In genomic region chr10:114402871-114403544, GRCh38 we compare ENCODE assay signal across 8 cellular contexts. TPM values are rescaled to one million over a fixed set of nuclear protein-coding genes. Genes with fewer than 3 reads are reported as not detected.
DNase-seq lines count a peak whose midpoint lies in the region; ATAC-seq and TF ChIP-seq lines count a peak whose summit lies in the region.

No MANE protein-coding gene starts in this region.

- no TSS peak for BruUV-seq in MCF 10A (replicated peaks; lab: Mats Ljungman, UMichigan)

- no peak for TF ChIP-seq CTCF in MCF 10A (IDR thresholded peaks at IDR 0.05; ENCODE audit: unreplicated experiment)
- no peak for TF ChIP-seq CTCF in omental fat pad (IDR thresholded peaks at IDR 0.05)
- TF ChIP-seq CTCF in CD4-positive, alpha-beta T cell (IDR thresholded peaks at IDR 0.05): no peak

- no peaks in the 10 kb centered on the region for H3K36me3 ChIP-seq in HUES6 (ENCODE audit: control insufficient read depth, insufficient read depth, low read length)

- DNase-seq in MCF 10A (ENCODE audit: unreplicated experiment): no peak
- DNase-seq in stimulated activated naive B cell treated with anti-CD40 and anti-IgM and Interleukin-4, amounts not matched to agents 10 μg/mL and 1 μg/mL and 100 μg/mL, for 72 hours: no peak
- no peak for DNase-seq in substantia nigra (lab: John Stamatoyannopoulos, UW)
- DNase-seq in omental fat pad (ENCODE audit: low spot score): no peak
- DNase-seq in CD4-positive, alpha-beta T cell: no peak

- H3K27ac ChIP-seq in HUES6 (ENCODE audit: low read depth, low read length) (no peak overlapping the region), layer of hippocampus (ENCODE audit: low read depth, low read length) (peak overlapping the region; percentile 31), substantia nigra (ENCODE audit: low read depth, low read length, poor library complexity, severe bottlenecking) (no peak overlapping the region)
- H3K27ac ChIP-seq in CD4-positive, alpha-beta T cell (ENCODE audit: low read depth, low read length): no peak overlapping the region

- H3K9me3 Mint-ChIP-seq in MCF 10A (ENCODE audit: unreplicated experiment): no peaks in the 10 kb centered on the region
- peaks cover 0 to 2% of the 10 kb centered on the region in 2 donors for H3K9me3 Mint-ChIP-seq in stimulated activated naive B cell treated with anti-CD40 and anti-IgM and Interleukin-4, amounts not matched to agents 10 μg/mL and 1 μg/mL and 100 μg/mL, for 72 hours
- peaks cover 3% of the 10 kb centered on the region for H3K9me3 Mint-ChIP-seq in CD4-positive, alpha-beta T cell

- no peaks in the 10 kb centered on the region for H3K36me3 Mint-ChIP-seq in MCF 10A (ENCODE audit: insufficient read depth, unreplicated experiment)
- H3K36me3 Mint-ChIP-seq in stimulated activated naive B cell treated with anti-CD40 and anti-IgM and Interleukin-4, amounts not matched to agents 10 μg/mL and 1 μg/mL and 100 μg/mL, for 72 hours: peaks cover 0 to 1% of the 10 kb centered on the region in 2 donors
- H3K36me3 Mint-ChIP-seq in CD4-positive, alpha-beta T cell (ENCODE audit: low read depth): no peaks in the 10 kb centered on the region

- H3K9me3 ChIP-seq in HUES6 (ENCODE audit: control insufficient read depth, insufficient read depth, low read depth, low read length): no peaks in the 10 kb centered on the region
- H3K9me3 ChIP-seq in CD4-positive, alpha-beta T cell (ENCODE audit: control insufficient read depth, low read length): no peaks in the 10 kb centered on the region

- H3K9ac ChIP-seq in HUES6 (ENCODE audit: low read length): peak overlapping the region; percentile 61

- no peaks in the 10 kb centered on the region for H3K27me3 Mint-ChIP-seq in MCF 10A (ENCODE audit: insufficient read depth, unreplicated experiment)
- H3K27me3 Mint-ChIP-seq in stimulated activated naive B cell treated with anti-CD40 and anti-IgM and Interleukin-4, amounts not matched to agents 10 μg/mL and 1 μg/mL and 100 μg/mL, for 72 hours: peaks cover 69 to 78% of the 10 kb centered on the region in 2 donors
- peaks cover 76% of the 10 kb centered on the region for H3K27me3 Mint-ChIP-seq in CD4-positive, alpha-beta T cell

- peak overlapping the region; percentile 79 for H3K4me3 ChIP-seq in HUES6 (ENCODE audit: low read depth, low read length)

- H3K4me3 Mint-ChIP-seq in MCF 10A (ENCODE audit: unreplicated experiment): peak overlapping the region; percentile 75
- H3K4me3 Mint-ChIP-seq in stimulated activated naive B cell treated with anti-CD40 and anti-IgM and Interleukin-4, amounts not matched to agents 10 μg/mL and 1 μg/mL and 100 μg/mL, for 72 hours: peak overlapping the region; percentile 40 to 63
- H3K4me3 Mint-ChIP-seq in CD4-positive, alpha-beta T cell: no peak overlapping the region

- peak; percentile 41 to 58 for ATAC-seq in stimulated activated naive B cell treated with anti-CD40 and anti-IgM and Interleukin-4, amounts not matched to agents 10 μg/mL and 1 μg/mL and 100 μg/mL, for 72 hours (replicated peaks)
- ATAC-seq in omental fat pad (ENCODE audit: low FRiP score) (no peak), GM21360 (IDR thresholded peaks at IDR 0.05; ENCODE audit: unreplicated experiment) (no peak)
- ATAC-seq in CD4-positive, alpha-beta T cell (ENCODE audit: poor library complexity): no peak

- H3K4me1 ChIP-seq in HUES6 (ENCODE audit: control insufficient read depth, insufficient read depth, low read length): peaks cover 15% of the 10 kb centered on the region

- intact Hi-C loops in MCF 10A (cut with micrococcal nuclease): loop anchor here (1.0 kb wide), 1 partner anchor 99 kb away; no protein-coding TSS in a partner anchor
- intact Hi-C loops in CD4-positive, alpha-beta T cell (cut with DNase I, micrococcal nuclease): no loop called here

- CTCF ChIA-PET in MCF 10A (lab: Yijun Ruan, JAX): interaction anchor here (0.7 to 2.5 kb wide), 10 partner anchors 14 to 234 kb away, joined by 3 to 15 read pairs (median 4); no protein-coding TSS in a partner anchor
- CTCF ChIA-PET in CD4-positive, alpha-beta T cell (lab: Charles Lee): no interaction called here

- H3K27me3 ChIP-seq in HUES6 (ENCODE audit: control insufficient read depth, insufficient read depth, low read length): peaks cover 60% of the 10 kb centered on the region
- H3K27me3 ChIP-seq in layer of hippocampus (ENCODE audit: control insufficient read depth, insufficient read depth, low read length): peaks cover 16% of the 10 kb centered on the region
- peaks cover 58% of the 10 kb centered on the region for H3K27me3 ChIP-seq in CD4-positive, alpha-beta T cell (ENCODE audit: control insufficient read depth, insufficient read depth, low read length)

- POLR2A ChIA-PET in MCF 10A (lab: Yijun Ruan, JAX): interaction anchor here (0.6 to 2.4 kb wide), 6 partner anchors 10 to 232 kb away, joined by 3 to 8 read pairs (median 3); no protein-coding TSS in a partner anchor
- POLR2A ChIA-PET in CD4-positive, alpha-beta T cell (lab: Charles Lee): no interaction called here

- no peak overlapping the region for H3K27ac Mint-ChIP-seq in MCF 10A (ENCODE audit: low read depth, unreplicated experiment)
- H3K27ac Mint-ChIP-seq in stimulated activated naive B cell treated with anti-CD40 and anti-IgM and Interleukin-4, amounts not matched to agents 10 μg/mL and 1 μg/mL and 100 μg/mL, for 72 hours: no peak overlapping the region
- H3K27ac Mint-ChIP-seq in CD4-positive, alpha-beta T cell: no peak overlapping the region

- peaks cover 8% of the 10 kb centered on the region for H3K4me1 Mint-ChIP-seq in MCF 10A (ENCODE audit: insufficient read depth, unreplicated experiment)
- peaks cover 18 to 23% of the 10 kb centered on the region in 2 donors for H3K4me1 Mint-ChIP-seq in stimulated activated naive B cell treated with anti-CD40 and anti-IgM and Interleukin-4, amounts not matched to agents 10 μg/mL and 1 μg/mL and 100 μg/mL, for 72 hours
- peaks cover 8% of the 10 kb centered on the region for H3K4me1 Mint-ChIP-seq in CD4-positive, alpha-beta T cell (ENCODE audit: low read depth)

RNA-seq across cellular contexts. Expression of gene AFAP1L2, which starts 1.3 kb away (rescaled TPM):
- total RNA-seq in MCF 10A (2022) (5.8 and 8.5 TPM in 2 replicates), omental fat pad (10 to 100 TPM in 1 of 4 donors, 1 to 10 TPM in 3; 3.7 to 18.8 (median 4.5) TPM)
- total RNA-seq in CD4-positive, alpha-beta T cell: under 1 TPM; 0.36 to 0.50 TPM

Comparison
In these comparisons a context has a peak if more than half of its experiments do, and no peak if none do; other contexts are left out.
1. ATAC-seq: peak in stimulated activated naive B cell treated with anti-CD40 and anti-IgM and Interleukin-4, amounts not matched to agents 10 μg/mL and 1 μg/mL and 100 μg/mL, for 72 hours (2 of 2); none in omental fat pad (single experiment), GM21360 (single experiment) and CD4-positive, alpha-beta T cell (single experiment).